In the genomic region with DNA sequence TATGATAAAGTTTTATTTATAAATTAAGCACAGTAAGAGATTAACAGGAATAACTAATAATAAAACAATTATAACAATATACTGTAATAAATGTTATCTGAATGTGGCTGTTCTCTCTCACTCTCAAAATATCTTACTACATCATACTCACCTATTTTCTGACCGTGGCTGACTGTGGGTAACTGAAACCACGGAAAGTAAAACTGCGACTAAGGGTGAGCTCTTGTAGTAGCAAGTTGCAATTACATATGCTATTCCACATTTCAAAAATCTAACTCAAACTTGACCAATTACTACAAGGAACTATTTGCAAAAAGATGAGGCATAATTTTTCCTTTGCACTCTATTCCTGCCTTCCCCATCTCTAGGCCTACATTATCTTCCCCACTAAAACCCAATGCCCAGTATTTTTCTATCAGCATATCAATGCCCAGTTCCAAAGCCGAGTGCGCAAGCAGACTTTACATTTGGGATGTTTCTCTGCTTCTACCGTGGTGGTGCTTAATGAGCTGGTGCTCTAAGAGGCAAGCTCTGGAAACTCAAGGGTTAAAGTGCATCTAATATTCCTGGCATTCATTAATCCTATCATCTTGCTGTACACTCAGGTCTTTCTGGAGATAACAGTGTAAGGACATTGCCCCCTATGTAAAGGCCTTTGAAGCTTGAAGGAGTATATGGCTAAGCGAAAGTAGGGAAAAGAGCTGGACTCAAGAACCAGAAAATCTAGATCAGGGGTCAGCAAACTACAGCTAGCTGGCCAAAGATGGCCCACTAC, we compare ENCODE assay signal across 10 cellular contexts. TPM values are rescaled to one million over a fixed set of nuclear protein-coding genes. Genes with fewer than 3 reads are reported as not detected.
A peak's percentile ranks its signal among the peaks of the same experiment; 100 is the strongest.
DNase-seq lines count a peak whose midpoint lies in the region; ATAC-seq and TF ChIP-seq lines count a peak whose summit lies in the region.
"Had no signal": no experiment of that assay in that cellular context is flagged by ENCODE, and none has a peak within 500 bp of the region (broad histone marks: within the 10 kb centered on the region; RNA-seq: fewer than 3 reads in every experiment).

No MANE protein-coding gene starts in this region.

- peaks cover 7% of the 10 kb centered on the region for H3K36me3 Mint-ChIP-seq in CD8-positive, alpha-beta T cell

- CTCF ChIA-PET in CD8-positive, alpha-beta T cell (lab: Charles Lee), result interaction anchor here (1.0 kb wide), 1 partner anchor 28 kb away, joined by 3 read pairs; no protein-coding TSS in a partner anchor

- no peaks in the 10 kb centered on the region for H3K27me3 ChIP-seq in CD8-positive, alpha-beta T cell (ENCODE audit: insufficient read depth, low read length)
- H3K27me3 ChIP-seq in KMS-11 (ENCODE audit: insufficient read depth, low read depth) (no peaks in the 10 kb centered on the region), right cardiac atrium (ENCODE audit: control insufficient read depth, insufficient read depth) (no peaks in the 10 kb centered on the region)
- H3K27me3 ChIP-seq: adrenal gland had no signal

- H3K79me2 ChIP-seq in KMS-11 (ENCODE audit: insufficient read depth, low read depth), result peaks cover 70% of the 10 kb centered on the region

- no peak for TF ChIP-seq CTCF in CD8-positive, alpha-beta T cell (IDR thresholded peaks at IDR 0.05)
- no peak for TF ChIP-seq CTCF in KMS-11 (conservative IDR thresholded peaks at IDR 0.05; ENCODE audit: low read depth, low read length)

- peak overlapping the region; percentile 21 for H3K27ac Mint-ChIP-seq in CD8-positive, alpha-beta T cell

- H3K36me3 ChIP-seq in CD8-positive, alpha-beta T cell (ENCODE audit: insufficient read depth, low read length), result no peaks in the 10 kb centered on the region
- H3K36me3 ChIP-seq in KMS-11 (ENCODE audit: insufficient read depth), result no peaks in the 10 kb centered on the region
- H3K36me3 ChIP-seq: adrenal gland had no signal

- no peak for DNase-seq in CD8-positive, alpha-beta T cell
- DNase-seq in right cardiac atrium, result no peak
- DNase-seq in effector CD8-positive, alpha-beta T cell (lab: John Stamatoyannopoulos, UW), result no peak
- no peak for DNase-seq in activated CD4-positive, CD25-positive, alpha-beta regulatory T cell treated with anti-CD3 and anti-CD28 coated beads, Interleukin-2, amount 50 U/mL, for 72 hours
- no peak for DNase-seq in activated T-cell treated with anti-CD3 and anti-CD28 coated beads for 4 hours
- no peak for DNase-seq in head of caudate nucleus
- DNase-seq: adrenal gland, NCI-H774 had no signal

- intact Hi-C loops in CD8-positive, alpha-beta T cell (cut with DNase I, micrococcal nuclease), result no loop called here
- intact Hi-C loops in right cardiac atrium (cut with DNase I) (no loop called here), head of caudate nucleus (cut with DNase I) (no loop called here)

- peak overlapping the region; percentile 39; the same call in 1 of the 2 replicates for H3K4me2 ChIP-seq in KMS-11

- WGBS in right cardiac atrium, result 68% methylated on average over 7 of the region's 7 CpGs

- no peak for ATAC-seq in CD8-positive, alpha-beta T cell
- ATAC-seq in GM19351 (IDR thresholded peaks at IDR 0.05; ENCODE audit: unreplicated experiment) (peak; percentile 73), right cardiac atrium (no peak)

- H3K4me1 Mint-ChIP-seq in CD8-positive, alpha-beta T cell (ENCODE audit: low read depth), result peaks cover 51% of the 10 kb centered on the region

- no peak overlapping the region for H3K4me3 ChIP-seq in CD8-positive, alpha-beta T cell (ENCODE audit: low read depth, low read length)
- H3K4me3 ChIP-seq in KMS-11 (IDR thresholded peaks at IDR 0.05; ENCODE audit: insufficient read depth, low read depth, low read length), result no peak overlapping the region
- no peak overlapping the region for H3K4me3 ChIP-seq in right cardiac atrium (ENCODE audit: low read length)
- H3K4me3 ChIP-seq: adrenal gland had no signal

- no peaks in the 10 kb centered on the region for H3K9me3 ChIP-seq in CD8-positive, alpha-beta T cell (ENCODE audit: low read length)
- H3K9me3 ChIP-seq in right cardiac atrium (ENCODE audit: control insufficient read depth, low read length), result no peaks in the 10 kb centered on the region
- H3K9me3 ChIP-seq: adrenal gland had no signal

- H3K4me1 ChIP-seq in CD8-positive, alpha-beta T cell (ENCODE audit: insufficient read depth, low read length), result peaks cover 9% of the 10 kb centered on the region
- peaks cover 48% of the 10 kb centered on the region for H3K4me1 ChIP-seq in KMS-11 (ENCODE audit: low read depth, poor library complexity, severe bottlenecking)
- peaks cover 14% of the 10 kb centered on the region for H3K4me1 ChIP-seq in right cardiac atrium (ENCODE audit: control insufficient read depth, insufficient read depth, low read length)

- H3K9ac ChIP-seq in KMS-11, result no peak overlapping the region

- POLR2A ChIA-PET in CD8-positive, alpha-beta T cell (lab: Charles Lee), result interaction anchor here (0.6 kb wide), 1 partner anchor 10 kb away, joined by 3 read pairs; no protein-coding TSS in a partner anchor

- no peaks in the 10 kb centered on the region for H3K27me3 Mint-ChIP-seq in CD8-positive, alpha-beta T cell (ENCODE audit: low read depth)

- no peak overlapping the region for H3K27ac ChIP-seq in CD8-positive, alpha-beta T cell (ENCODE audit: low read depth, low read length)
- H3K27ac ChIP-seq in KMS-11 (peak overlapping the region; percentile 19; the same call in 1 of the 2 replicates), right cardiac atrium (ENCODE audit: low read length) (peak overlapping the region; percentile 93)

- H3K9me3 Mint-ChIP-seq in CD8-positive, alpha-beta T cell, result no peaks in the 10 kb centered on the region

- H2AFZ ChIP-seq in KMS-11 (ENCODE audit: low read depth), result no peak overlapping the region

- H4K20me1 ChIP-seq in KMS-11 (ENCODE audit: insufficient read depth), result no peaks in the 10 kb centered on the region

- H3K4me3 Mint-ChIP-seq in CD8-positive, alpha-beta T cell, result no peak overlapping the region

RNA-seq across cellular contexts. Expression of a gene that starts 6.7 kb away (rescaled TPM):
- total RNA-seq in CD8-positive, alpha-beta T cell, result 10 to 100 TPM; 47.9 to 48.8 TPM
- total RNA-seq in right cardiac atrium, result 10 to 100 TPM; 79.7 to 87.7 (median 85.7) TPM
- polyA plus RNA-seq in right cardiac atrium, result 34.8 TPM

RNA-seq across cellular contexts. Expression of a gene that starts 37.2 kb away (rescaled TPM):
- 1 to 10 TPM; 1.1 to 3.0 TPM for total RNA-seq in CD8-positive, alpha-beta T cell
- total RNA-seq in right cardiac atrium, result 1 to 10 TPM; 3.6 to 4.7 (median 4.7) TPM
- 8.4 TPM for polyA plus RNA-seq in right cardiac atrium

RNA-seq across cellular contexts. Expression of a gene that starts 57.3 kb away (rescaled TPM):
- not detected for total RNA-seq in CD8-positive, alpha-beta T cell
- not detected for total RNA-seq in right cardiac atrium
- polyA plus RNA-seq in right cardiac atrium, result not detected
